ENCODE assay signal across 8 cellular contexts in genomic region chr15:56731571-56731970, GRCh38. TPM values are rescaled to one million over a fixed set of nuclear protein-coding genes. Genes with fewer than 3 reads are reported as not detected.
DNase-seq lines count a peak whose midpoint lies in the region; ATAC-seq and TF ChIP-seq lines count a peak whose summit lies in the region.

No MANE protein-coding gene starts in this region.

- no peak overlapping the region for H3K27ac ChIP-seq in ACC112 (ENCODE audit: low read depth, low read length)
- no peak overlapping the region for H3K27ac ChIP-seq in WERI-Rb-1

- H3K79me2 ChIP-seq in ACC112 (ENCODE audit: control insufficient read depth, insufficient read depth, low read length, unreplicated experiment), result peaks cover 60% of the 10 kb centered on the region

- H3K36me3 ChIP-seq in ACC112 (ENCODE audit: insufficient read depth, low read length) (peaks cover 19% of the 10 kb centered on the region), WERI-Rb-1 (no peaks in the 10 kb centered on the region; the same call in 1 of the 2 replicates)

- H3K9me3 Mint-ChIP-seq in IgD-negative memory B cell (peaks cover 0 to 2% (median 0%) of the 10 kb centered on the region in 3 donors), chondrocyte (ENCODE audit: low read depth) (no peaks in the 10 kb centered on the region), nephron progenitor cell (peaks cover 28% of the 10 kb centered on the region)

- H3K27me3 ChIP-seq in ACC112 (ENCODE audit: insufficient read depth, low read length), result no peaks in the 10 kb centered on the region
- H3K27me3 ChIP-seq in WERI-Rb-1 (ENCODE audit: insufficient read depth, low read depth, severe bottlenecking), result no peaks in the 10 kb centered on the region

- H3K27me3 Mint-ChIP-seq in IgD-negative memory B cell (no peaks in the 10 kb centered on the region), chondrocyte (ENCODE audit: low read depth) (no peaks in the 10 kb centered on the region), nephron progenitor cell (ENCODE audit: low read depth, poor library complexity) (peaks cover 4% of the 10 kb centered on the region)

- H3K36me3 Mint-ChIP-seq in IgD-negative memory B cell (peaks cover 3% of the 10 kb centered on the region), chondrocyte (ENCODE audit: low read depth) (peaks cover 4% of the 10 kb centered on the region), nephron progenitor cell (ENCODE audit: low read depth) (peaks cover 30% of the 10 kb centered on the region)

- H3K4me3 ChIP-seq in ACC112 (ENCODE audit: low read depth, low read length), result peak overlapping the region; percentile 99
- no peak overlapping the region for H3K4me3 ChIP-seq in WERI-Rb-1 (ENCODE audit: low read depth, low read length)

- peaks cover 22% of the 10 kb centered on the region for H3K4me1 ChIP-seq in ACC112 (ENCODE audit: control insufficient read depth, insufficient read depth, low read length, unreplicated experiment)

- no peak for DNase-seq in chondrocyte (ENCODE audit: low spot score)
- no peak for DNase-seq in nephron progenitor cell
- DNase-seq in WERI-Rb-1, result no peak
- DNase-seq in NCI-H1417 (lab: John Stamatoyannopoulos, UW), result no peak
- DNase-seq in omental fat pad (ENCODE audit: low spot score), result no peak

- no peak overlapping the region for H2AFZ ChIP-seq in ACC112 (ENCODE audit: low read length, unreplicated experiment)

- H3K4me1 Mint-ChIP-seq in IgD-negative memory B cell (peaks cover 32 to 48% (median 36%) of the 10 kb centered on the region in 3 donors), chondrocyte (ENCODE audit: low read depth) (peaks cover 25% of the 10 kb centered on the region), nephron progenitor cell (peaks cover 11% of the 10 kb centered on the region)

- peak overlapping the region in 2 of 3 donors; percentile 94 to 97 for H3K27ac Mint-ChIP-seq in IgD-negative memory B cell
- peak overlapping the region; percentile 97 for H3K27ac Mint-ChIP-seq in chondrocyte (ENCODE audit: unreplicated experiment)
- H3K27ac Mint-ChIP-seq in nephron progenitor cell, result no peak overlapping the region

- peaks cover 6% of the 10 kb centered on the region for H3K9me3 ChIP-seq in WERI-Rb-1 (ENCODE audit: severe bottlenecking)

- H3K4me3 Mint-ChIP-seq in IgD-negative memory B cell (peak overlapping the region; percentile 93 to 98 (median 95)), chondrocyte (ENCODE audit: unreplicated experiment) (no peak overlapping the region), nephron progenitor cell (peak overlapping the region; percentile 78)

- ATAC-seq in HG03521 (IDR thresholded peaks at IDR 0.05; ENCODE audit: unreplicated experiment) (no peak), omental fat pad (ENCODE audit: low FRiP score) (no peak)

- TF ChIP-seq CTCF in chondrocyte (IDR thresholded peaks at IDR 0.05) (no peak), nephron progenitor cell (IDR thresholded peaks at IDR 0.05) (no peak), WERI-Rb-1 (IDR thresholded peaks at IDR 0.05; ENCODE audit: low read depth, low read length) (no peak), omental fat pad (IDR thresholded peaks at IDR 0.05) (no peak)

RNA-seq across cellular contexts. Expression of gene ZNF280D, which starts 1.7 kb away (rescaled TPM):
- polyA plus RNA-seq in IgD-negative memory B cell, result 19.4 TPM
- total RNA-seq in chondrocyte, result 12.5 to 16.8 TPM (median 15.1 TPM) in 3 replicates
- 10 to 100 TPM; 22.1 to 86.2 (median 33.0) TPM for total RNA-seq in omental fat pad
